25 cellular contexts compared by ENCODE assay signal in the genomic region with DNA sequence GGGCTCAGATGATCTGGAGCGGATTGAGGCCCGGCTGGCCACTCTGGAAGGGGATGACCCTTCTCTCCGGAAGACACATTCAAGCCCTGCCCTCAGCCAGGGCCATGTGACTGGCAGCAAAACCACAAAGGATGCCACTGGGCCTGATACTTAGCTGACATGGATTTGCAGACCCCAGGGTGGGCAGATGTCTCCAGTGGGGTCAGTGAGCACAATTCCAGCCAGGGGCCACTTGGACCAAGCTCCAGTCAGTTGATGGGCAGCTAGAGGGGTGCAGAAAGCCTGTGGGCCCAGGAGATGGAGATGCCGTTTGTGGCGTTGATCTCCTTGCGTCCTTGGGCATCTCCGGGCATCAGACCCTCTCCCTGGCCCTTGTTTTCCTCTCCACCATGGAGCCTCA. TPM values are rescaled to one million over a fixed set of nuclear protein-coding genes. Genes with fewer than 3 reads are reported as not detected.
"Had no signal": no experiment of that assay in that cellular context is flagged by ENCODE, and none has a peak within 500 bp of the region (broad histone marks: within the 10 kb centered on the region; RNA-seq: fewer than 3 reads in every experiment).

No MANE protein-coding gene starts in this region.

- H3K27me3 ChIP-seq: pancreas, right lobe of liver, thyroid gland had no signal

- DNase-seq: dermis blood vessel endothelial cell; effector memory CD8-positive, alpha-beta T cell; esophagus squamous epithelium; foreskin melanocyte; hypothalamus; immature natural killer cell; islet precursor cell; mammary epithelial cell; mesendoderm; midbrain; naive thymus-derived CD4-positive, alpha-beta T cell; occipital lobe; pancreas; stimulated activated CD4-positive, alpha-beta T cell treated with anti-CD3 and anti-CD28 coated beads, Interleukin-2, amount 100 ng/mL, for 24 hours; stimulated activated CD4-positive, alpha-beta T cell treated with anti-CD3 and anti-CD28 coated beads, Interleukin-4, amount 100 ng/mL, for 24 hours; stimulated activated naive CD4-positive, alpha-beta T cell treated with Interleukin-2 at 50 U/mL for 16 hours; stomach; thyroid gland; trophoblast cell had no signal

- H3K36me3 Mint-ChIP-seq: naive thymus-derived CD4-positive, alpha-beta T cell; stimulated activated effector memory CD8-positive, alpha-beta T cell treated with anti-CD3 and anti-CD28 coated beads, Interleukin-12 subunit alpha, Interleukin-12 subunit beta, amount 100 ng/mL, for 72 hours had no signal

- H3K4me3 Mint-ChIP-seq: effector memory CD8-positive, alpha-beta T cell; immature natural killer cell; naive thymus-derived CD4-positive, alpha-beta T cell; stimulated activated effector memory CD8-positive, alpha-beta T cell treated with anti-CD3 and anti-CD28 coated beads, Interleukin-12 subunit alpha, Interleukin-12 subunit beta, amount 100 ng/mL, for 72 hours had no signal

- H3K27ac Mint-ChIP-seq: effector memory CD8-positive, alpha-beta T cell; immature natural killer cell; progenitor cell of endocrine pancreas; stimulated activated effector memory CD8-positive, alpha-beta T cell treated with anti-CD3 and anti-CD28 coated beads, Interleukin-12 subunit alpha, Interleukin-12 subunit beta, amount 100 ng/mL, for 72 hours had no signal

- H3K4me3 ChIP-seq: coronary artery, esophagus squamous epithelium, pancreas, right lobe of liver, smooth muscle cell, stomach, thyroid gland had no signal

- H3K9me3 Mint-ChIP-seq: effector memory CD8-positive, alpha-beta T cell; immature natural killer cell; stimulated activated effector memory CD8-positive, alpha-beta T cell treated with anti-CD3 and anti-CD28 coated beads, Interleukin-12 subunit alpha, Interleukin-12 subunit beta, amount 100 ng/mL, for 72 hours had no signal

- H3K9me3 ChIP-seq: esophagus squamous epithelium, pancreas, right lobe of liver, stomach, thyroid gland had no signal

- H3K4me1 ChIP-seq: right lobe of liver had no signal

- H3K27ac ChIP-seq: coronary artery, esophagus squamous epithelium, pancreas, right lobe of liver, stomach, thyroid gland had no signal

- H3K36me3 ChIP-seq: esophagus squamous epithelium, pancreas, right lobe of liver, stomach, thyroid gland had no signal

- ATAC-seq: effector memory CD8-positive, alpha-beta T cell; left lobe of liver; naive thymus-derived CD4-positive, alpha-beta T cell; pancreas; right lobe of liver; stimulated activated effector memory CD8-positive, alpha-beta T cell treated with anti-CD3 and anti-CD28 coated beads, Interleukin-12 subunit alpha, Interleukin-12 subunit beta, amount 100 ng/mL, for 72 hours had no signal

RNA-seq across cellular contexts. Expression of gene PSD2, which starts 46.7 kb away (rescaled TPM):
- total RNA-seq: esophagus squamous epithelium had no signal
- polyA plus RNA-seq: mammary epithelial cell; naive thymus-derived CD4-positive, alpha-beta T cell had no signal
